14 cellular contexts compared by ENCODE assay signal in genomic region chr18:50131591-50131990, GRCh38.
DNase-seq lines count a peak whose midpoint lies in the region; ATAC-seq and TF ChIP-seq lines count a peak whose summit lies in the region.
"Had no signal": no experiment of that assay in that cellular context is flagged by ENCODE, and none has a peak within 500 bp of the region (broad histone marks: within the 10 kb centered on the region; RNA-seq: fewer than 3 reads in every experiment).

No MANE protein-coding gene starts in this region.

- no TSS peak for BruUV-seq in Calu3 (replicated peaks; lab: Mats Ljungman, UMichigan)

- H3K4me3 Mint-ChIP-seq in Calu3 (ENCODE audit: low read depth, unreplicated experiment) = no peak overlapping the region
- H3K4me3 Mint-ChIP-seq: brain had no signal

- no peaks in the 10 kb centered on the region for H3K9me3 Mint-ChIP-seq in Calu3 (ENCODE audit: low read depth, unreplicated experiment)

- H3K27me3 Mint-ChIP-seq in Calu3 (ENCODE audit: unreplicated experiment) = no peaks in the 10 kb centered on the region

- intact Hi-C loops in Calu3 (cut with micrococcal nuclease; ENCODE audit: unreplicated experiment) = loop anchor here (2.0 kb wide), 1 partner anchor 27 kb away; no protein-coding TSS in a partner anchor

- ATAC-seq in GM18520 (IDR thresholded peaks at IDR 0.05; ENCODE audit: unreplicated experiment) = peak; percentile 69
- ATAC-seq in foreskin keratinocyte = peak; percentile 24
- ATAC-seq in GM21717 (IDR thresholded peaks at IDR 0.05; ENCODE audit: unreplicated experiment) = no peak
- no peak for ATAC-seq in HG03175 (IDR thresholded peaks at IDR 0.05; ENCODE audit: unreplicated experiment)
- ATAC-seq in GM19328 (IDR thresholded peaks at IDR 0.05; ENCODE audit: unreplicated experiment) = no peak

- no peak overlapping the region for H3K27ac ChIP-seq in foreskin keratinocyte
- H3K27ac ChIP-seq: dorsolateral prefrontal cortex had no signal

- TF ChIP-seq CTCF in Calu3 (IDR thresholded peaks at IDR 0.05; ENCODE audit: unreplicated experiment) (no peak), foreskin keratinocyte (conservative IDR thresholded peaks at IDR 0.05) (no peak)

- CTCF ChIA-PET in Calu3 (lab: Charles Lee) = interaction anchor here (0.8 kb wide), 1 partner anchor 31 kb away, joined by 3 read pairs; no protein-coding TSS in a partner anchor

- DNase-seq in Calu3 = no peak
- DNase-seq in HPDE6-E6E7 (ENCODE audit: extremely low spot score) = peak; percentile 17
- no peak for DNase-seq in foreskin keratinocyte
- DNase-seq: activated CD4-positive, alpha-beta T cell treated with anti-CD3 and anti-CD28 coated beads, Interleukin-2, amount 50 U/mL, for 1 hour; activated effector memory CD4-positive, alpha-beta T cell treated with Interleukin-2 at 50 U/mL for 16 hours; AML-193; DMS53; dorsolateral prefrontal cortex; stimulated activated CD4-positive, alpha-beta T cell treated with anti-CD3 and anti-CD28 coated beads, Interleukin-4, amount 100 ng/mL, for 4 hours had no signal

- H3K36me3 Mint-ChIP-seq in Calu3 (ENCODE audit: insufficient read depth, unreplicated experiment) = peaks cover 12% of the 10 kb centered on the region
- H3K36me3 Mint-ChIP-seq: brain had no signal

- no peaks in the 10 kb centered on the region for H3K4me1 ChIP-seq in foreskin keratinocyte

- peaks cover 69% of the 10 kb centered on the region for H3K4me1 Mint-ChIP-seq in Calu3 (ENCODE audit: low read depth, unreplicated experiment)

- H3K27me3 ChIP-seq in foreskin keratinocyte = peaks cover 66% of the 10 kb centered on the region

- peak overlapping the region; percentile 1 for H3K27ac Mint-ChIP-seq in Calu3 (ENCODE audit: unreplicated experiment)
- H3K27ac Mint-ChIP-seq: brain had no signal

Comparison
In these comparisons a context has a peak if more than half of its experiments do, and no peak if none do; other contexts are left out.
1. ATAC-seq: peak in GM18520 (single experiment) and foreskin keratinocyte (single experiment); none in GM21717 (single experiment), HG03175 (single experiment) and GM19328 (single experiment).